Comparison of ENCODE assay signal across 12 cellular contexts in the genomic region with DNA sequence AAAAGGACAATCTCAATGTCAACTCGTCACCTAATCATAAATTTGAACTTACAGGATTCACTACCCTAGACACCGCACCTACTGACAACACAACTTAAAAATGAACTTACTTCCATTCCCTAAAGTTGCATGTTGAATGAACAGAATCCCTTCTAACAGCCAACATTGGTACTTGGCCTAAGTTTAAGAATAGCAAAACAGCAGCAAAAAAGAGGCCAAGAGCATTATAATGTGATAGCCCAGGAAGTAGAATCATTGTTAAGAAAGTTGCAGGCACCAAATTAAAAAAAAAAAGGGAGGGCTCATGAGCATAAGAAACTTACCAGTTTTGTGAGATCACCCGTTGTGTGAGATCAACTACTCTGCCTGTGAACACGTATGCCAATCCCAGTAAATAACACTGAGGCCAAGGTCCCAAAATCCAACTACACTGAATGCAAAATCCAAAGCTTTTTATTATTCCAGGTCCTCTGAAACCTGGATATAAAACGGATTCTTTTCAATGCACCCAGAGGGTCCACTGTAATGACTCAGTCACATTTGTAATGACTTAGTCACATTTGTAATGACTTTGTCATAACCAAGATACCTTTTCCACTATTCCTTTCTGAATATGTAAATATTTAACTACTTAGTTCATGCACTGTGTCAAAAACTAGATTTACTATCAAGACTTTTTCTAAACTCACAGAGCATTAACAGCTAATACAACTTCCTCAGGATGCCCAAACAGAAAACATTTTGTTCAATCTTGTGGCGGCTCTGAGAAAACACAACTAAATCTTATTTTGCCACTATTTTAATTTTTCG. TPM values are rescaled to one million over a fixed set of nuclear protein-coding genes. Genes with fewer than 3 reads are reported as not detected.
A peak's percentile ranks its signal among the peaks of the same experiment; 100 is the strongest.
DNase-seq lines count a peak whose midpoint lies in the region; ATAC-seq, FAIRE-seq and TF ChIP-seq lines count a peak whose summit lies in the region.
"Had no signal": no experiment of that assay in that cellular context is flagged by ENCODE, and none has a peak within 500 bp of the region (broad histone marks: within the 10 kb centered on the region; RNA-seq: fewer than 3 reads in every experiment).

No MANE protein-coding gene starts in this region.

- H3K4me3 Mint-ChIP-seq in WTC11: no peak overlapping the region
- H3K4me3 Mint-ChIP-seq: activated CD8-positive, alpha-beta memory T cell treated with anti-CD3 and anti-CD28 coated beads, Interleukin-2, amount 10 ng/mL, durations not matched to agents 7 days and 5 days had no signal

- BruUV-seq in HCT116 (replicated peaks; lab: Mats Ljungman, UMichigan): no TSS peak

- intact Hi-C loops in HCT116 (cut with micrococcal nuclease): no loop called here

- H4K20me1 ChIP-seq in HCT116 (ENCODE audit: insufficient read depth): peaks cover 57% of the 10 kb centered on the region

- H3K79me2 ChIP-seq in HCT116 (ENCODE audit: insufficient read depth, low read length): peaks cover 38% of the 10 kb centered on the region

- no peak overlapping the region for H3K4me3 ChIP-seq in HCT116 (replicated peaks in 1 of 2; ENCODE audit: low read depth in 1 of 2, low read length in 2 of 2)
- H3K4me3 ChIP-seq: dorsolateral prefrontal cortex had no signal

- no peak for TF ChIP-seq POLR2A in HCT116 (IDR thresholded peaks at IDR 0.05; ENCODE audit: borderline replicate concordance, extremely low read depth, insufficient read depth, insufficient read length)

- H3K36me3 ChIP-seq in HCT116 (ENCODE audit: control insufficient read depth in 1 of 2, insufficient read depth in 2 of 2, low read length in 2 of 2): peaks cover 47 to 49% of the 10 kb centered on the region in 2 experiments

- no peaks in the 10 kb centered on the region for H3K27me3 ChIP-seq in HCT116 (ENCODE audit: insufficient read depth, low read length)
- H3K27me3 ChIP-seq: dorsolateral prefrontal cortex had no signal

- H3K27me3 Mint-ChIP-seq in WTC11 (ENCODE audit: low read depth): no peaks in the 10 kb centered on the region; the same call in 1 of the 2 replicates

- TF ChIP-seq CTCF in HCT116 (IDR thresholded peaks at IDR 0.05 in 2 of 3, conservative IDR thresholded peaks at IDR 0.05 in 1 of 3; ENCODE audit: borderline replicate concordance in 1 of 3, insufficient read depth in 1 of 3, low read depth in 2 of 3, low read length in 2 of 3) (no peak), WTC11 (IDR thresholded peaks at IDR 0.05) (no peak)

- H3K9me2 ChIP-seq in HCT116 (ENCODE audit: insufficient read depth): no peaks in the 10 kb centered on the region

- H3K4me1 ChIP-seq in HCT116 (ENCODE audit: control insufficient read depth in 1 of 2, insufficient read depth in 2 of 2, low read length in 2 of 2): peaks cover 7 to 34% of the 10 kb centered on the region in 2 experiments; a peak in 3 of 4 replicates

- RAD21 ChIA-PET in HCT116 (lab: Charles Lee; ENCODE audit: low non-redundant PET in 1 of 2, low total read pairs in 2 of 2, uncharacterized antibody in 2 of 2, unreplicated experiment in 2 of 2): no interaction called here

- DNase-seq in Caki2 (ENCODE audit: low read depth) (peak; percentile 71), HCT116 (ENCODE audit: low read depth, low spot score) (no peak), WTC11 (ENCODE audit: low spot score) (no peak), kidney glomerular epithelial cell (lab: John Stamatoyannopoulos, UW) (peak; percentile 62), NCI-H187 treated with DMSO at 0.1 percent for 48 hours (lab: John Stamatoyannopoulos, UW) (no peak), GM19239 (ENCODE audit: insufficient read length, low spot score) (no peak)
- DNase-seq: activated CD8-positive, alpha-beta memory T cell treated with anti-CD3 and anti-CD28 coated beads, Interleukin-2, amount 10 ng/mL, durations not matched to agents 7 days and 5 days; DMS79; dorsolateral prefrontal cortex had no signal

- peaks cover 51% of the 10 kb centered on the region for H3K36me3 Mint-ChIP-seq in WTC11

- ATAC-seq in HCT116: peak; percentile 19; the same call in 1 of the 2 replicates
- ATAC-seq in WTC11: peak; percentile 10; the same call in 1 of the 2 replicates
- ATAC-seq in HG03025 (IDR thresholded peaks at IDR 0.05; ENCODE audit: low FRiP score, unreplicated experiment): no peak
- ATAC-seq in HG03521 (IDR thresholded peaks at IDR 0.05; ENCODE audit: unreplicated experiment): no peak
- ATAC-seq: activated CD8-positive, alpha-beta memory T cell treated with anti-CD3 and anti-CD28 coated beads, Interleukin-2, amount 10 ng/mL, durations not matched to agents 7 days and 5 days; Panc1 had no signal

- no peak for TF ChIP-seq RAD21 in HCT116 (IDR thresholded peaks at IDR 0.05; ENCODE audit: low read depth)

- H3K9ac ChIP-seq in HCT116 (ENCODE audit: low read length): no peak overlapping the region

- H2AFZ ChIP-seq in HCT116 (ENCODE audit: low read depth, low read length, poor library complexity, severe bottlenecking): no peak overlapping the region

- no peak for FAIRE-seq in GM19239 (lab: Jason Lieb, UNC)

- POLR2A ChIA-PET in HCT116 (lab: Charles Lee) (interaction anchor here (1.3 to 1.4 kb wide), 2 partner anchors 43 to 57 kb away, joined by 3 to 4 read pairs; no protein-coding TSS in a partner anchor), WTC11 (lab: Charles Lee) (interaction anchor here (1.4 to 1.6 kb wide), 2 partner anchors 43 to 49 kb away, joined by 3 read pairs; a partner anchor contains a TSS)

- H3K4me2 ChIP-seq in HCT116 (ENCODE audit: low read length): 0 out of 2 replicates have a peak overlapping the region, but pooled peaks have one; percentile 8

- CTCF ChIA-PET in HCT116 (lab: Charles Lee) (no interaction called here), WTC11 (lab: Charles Lee) (no interaction called here)

- H3K27ac ChIP-seq in HCT116 (ENCODE audit: low read depth, low read length): peak overlapping the region; percentile 0; the same call in 1 of the 2 replicates
- H3K27ac ChIP-seq: dorsolateral prefrontal cortex had no signal

- H3K27ac Mint-ChIP-seq in WTC11: peak overlapping the region; percentile 43
- H3K27ac Mint-ChIP-seq: activated CD8-positive, alpha-beta memory T cell treated with anti-CD3 and anti-CD28 coated beads, Interleukin-2, amount 10 ng/mL, durations not matched to agents 7 days and 5 days had no signal

- H3K4me1 Mint-ChIP-seq in WTC11: peaks cover 31% of the 10 kb centered on the region

- no peaks in the 10 kb centered on the region for H3K9me3 Mint-ChIP-seq in WTC11

- in situ Hi-C loops in Caki2 (cut with HindIII; ENCODE audit: low pct_unique_long_range_greater_than_20kb, low sequenced_read_pairs): loop anchor here (10.0 kb wide), 1 partner anchor 49 kb away; a partner anchor contains a TSS

- no peaks in the 10 kb centered on the region for H3K9me3 ChIP-seq in HCT116 (ENCODE audit: control insufficient read depth in 1 of 2, insufficient read depth in 1 of 2, low read depth in 1 of 2, low read length in 2 of 2)

TF ChIP-seq in HCT116, 20 proteins besides CTCF, POLR2A, EP300 and RAD21:
- peak; percentile 62 for TF ChIP-seq POLR2AphosphoS5 (IDR thresholded peaks at IDR 0.05; ENCODE audit: low read depth, low read length)
- TF ChIP-seq, protein P1, sequence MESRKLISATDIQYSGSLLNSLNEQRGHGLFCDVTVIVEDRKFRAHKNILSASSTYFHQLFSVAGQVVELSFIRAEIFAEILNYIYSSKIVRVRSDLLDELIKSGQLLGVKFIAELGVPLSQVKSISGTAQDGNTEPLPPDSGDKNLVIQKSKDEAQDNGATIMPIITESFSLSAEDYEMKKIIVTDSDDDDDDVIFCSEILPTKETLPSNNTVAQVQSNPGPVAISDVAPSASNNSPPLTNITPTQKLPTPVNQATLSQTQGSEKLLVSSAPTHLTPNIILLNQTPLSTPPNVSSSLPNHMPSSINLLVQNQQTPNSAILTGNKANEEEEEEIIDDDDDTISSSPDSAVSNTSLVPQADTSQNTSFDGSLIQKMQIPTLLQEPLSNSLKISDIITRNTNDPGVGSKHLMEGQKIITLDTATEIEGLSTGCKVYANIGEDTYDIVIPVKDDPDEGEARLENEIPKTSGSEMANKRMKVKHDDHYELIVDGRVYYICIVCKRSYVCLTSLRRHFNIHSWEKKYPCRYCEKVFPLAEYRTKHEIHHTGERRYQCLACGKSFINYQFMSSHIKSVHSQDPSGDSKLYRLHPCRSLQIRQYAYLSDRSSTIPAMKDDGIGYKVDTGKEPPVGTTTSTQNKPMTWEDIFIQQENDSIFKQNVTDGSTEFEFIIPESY (IDR thresholded peaks at IDR 0.05; ENCODE audit: extremely low read depth, insufficient replicate concordance, low read length): no peak

RNA-seq across cellular contexts. Expression of a gene that starts 6.8 kb away (rescaled TPM):
- 118 and 140 TPM in 2 replicates for total RNA-seq in Caki2 (2014; rRNA removed; shearing (Covaris generic); ENCODE audit: low replicate concordance)
- 206 TPM for total RNA-seq in HCT116 (2021; ENCODE audit: unreplicated experiment)
- 132 and 162 TPM in 2 replicates for polyA plus RNA-seq in HCT116 (2012)
- total RNA-seq in WTC11 (2021): 346 to 361 TPM (median 359 TPM) in 3 replicates

RNA-seq across cellular contexts. Expression of a gene that starts 6.9 kb away (rescaled TPM):
- 45.0 and 45.2 TPM in 2 replicates for total RNA-seq in Caki2 (2014; rRNA removed; shearing (Covaris generic); ENCODE audit: low replicate concordance)
- total RNA-seq in HCT116 (2021; ENCODE audit: unreplicated experiment) (53.4 TPM), WTC11 (2021) (72.3 to 78.3 TPM (median 75.0 TPM) in 3 replicates)
- 37.1 and 43.2 TPM in 2 replicates for polyA plus RNA-seq in HCT116 (2012)

RNA-seq across cellular contexts. Expression of a gene that starts 49.7 kb away (rescaled TPM):
- total RNA-seq in Caki2 (2014; rRNA removed; shearing (Covaris generic); ENCODE audit: low replicate concordance): 24.0 and 42.8 TPM in 2 replicates
- total RNA-seq in HCT116 (2021; ENCODE audit: unreplicated experiment) (357 TPM), WTC11 (2021) (493 to 580 TPM (median 496 TPM) in 3 replicates)
- 258 and 261 TPM in 2 replicates for polyA plus RNA-seq in HCT116 (2012)

Comparison
In these comparisons a context has a peak if more than half of its experiments do, and no peak if none do; other contexts are left out.
1. DNase-seq: peak in Caki2 (single experiment) and kidney glomerular epithelial cell (single experiment); none in HCT116 (single experiment), WTC11 (single experiment), NCI-H187 treated with DMSO at 0.1 percent for 48 hours (single experiment) and GM19239 (single experiment).
2. ATAC-seq: peak in HCT116 (single experiment) and WTC11 (single experiment); none in HG03025 (single experiment) and HG03521 (single experiment).